In the genomic region with DNA sequence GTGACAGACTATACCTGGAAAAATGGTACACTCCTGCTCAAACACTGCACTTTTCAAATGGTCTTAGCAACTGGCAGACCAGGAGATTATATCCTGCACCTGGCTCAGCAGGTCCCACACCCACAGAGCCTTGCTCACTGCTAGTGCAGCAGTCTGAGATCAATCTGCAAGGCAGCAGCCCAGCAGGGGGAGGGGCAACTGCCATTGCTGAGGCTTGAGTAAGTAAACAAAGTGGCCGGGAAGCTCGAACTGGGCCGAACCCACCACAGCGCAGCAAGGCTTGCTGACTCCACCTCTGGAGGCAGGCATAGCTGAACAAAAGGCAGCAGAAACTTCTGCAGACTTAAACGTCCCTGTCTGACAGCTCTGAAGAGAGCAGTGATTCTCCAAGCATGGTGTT, we compare ENCODE assay signal across 1 cellular context. TPM values are rescaled to one million over a fixed set of nuclear protein-coding genes. Genes with fewer than 3 reads are reported as not detected.
"Had no signal": no experiment of that assay in that cellular context is flagged by ENCODE, and none has a peak within 500 bp of the region (broad histone marks: within the 10 kb centered on the region; RNA-seq: fewer than 3 reads in every experiment).

No MANE protein-coding gene starts in this region.

RNA-seq across cellular contexts. Expression of gene MAGEH1, which starts 8.5 kb away (rescaled TPM):
- total RNA-seq: MCF 10A had no signal

RNA-seq across cellular contexts. Expression of gene USP51, which starts 46.2 kb away (rescaled TPM):
- total RNA-seq: MCF 10A had no signal
